In the genomic region with DNA sequence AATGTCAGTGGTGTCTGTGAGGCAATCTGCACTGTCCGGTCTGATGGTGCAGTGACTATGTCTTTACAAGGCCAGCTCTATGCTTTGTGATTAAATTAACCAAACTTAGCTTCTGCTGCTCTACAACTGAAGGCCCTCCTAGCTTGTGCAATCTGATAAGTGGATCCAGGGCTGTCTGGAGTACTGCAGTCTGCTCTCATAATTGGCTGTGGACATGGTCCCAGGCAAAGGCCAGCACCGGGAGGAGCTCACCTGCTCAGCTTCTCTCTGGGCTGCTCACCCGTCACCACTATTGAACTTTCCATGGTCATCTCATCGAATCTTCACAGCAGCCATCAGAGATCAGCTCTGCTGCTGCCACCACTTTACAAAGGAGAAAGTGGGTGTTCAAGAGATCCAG, we compare ENCODE assay signal across 17 cellular contexts. TPM values are rescaled to one million over a fixed set of nuclear protein-coding genes. Genes with fewer than 3 reads are reported as not detected.
DNase-seq lines count a peak whose midpoint lies in the region; ATAC-seq and TF ChIP-seq lines count a peak whose summit lies in the region.
"Had no signal": no experiment of that assay in that cellular context is flagged by ENCODE, and none has a peak within 500 bp of the region (broad histone marks: within the 10 kb centered on the region; RNA-seq: fewer than 3 reads in every experiment).

No MANE protein-coding gene starts in this region.

- BruUV-seq in A673 (replicated peaks; lab: Mats Ljungman, UMichigan) = no TSS peak

- H3K36me3 ChIP-seq in A673 (ENCODE audit: insufficient read depth, low read length, poor library complexity, severe bottlenecking) (no peaks in the 10 kb centered on the region), left lung (no peaks in the 10 kb centered on the region), MG63 (no peaks in the 10 kb centered on the region)
- H3K36me3 ChIP-seq: BE2C had no signal

- H3K27ac ChIP-seq in A673 (ENCODE audit: low read depth, low read length, poor library complexity, severe bottlenecking) (no peak overlapping the region), left lung (no peak overlapping the region)
- H3K27ac ChIP-seq: HL-60 had no signal

- ATAC-seq in left lung (peak; percentile 93), sciatic nerve (peak; percentile 6), GM21367 (IDR thresholded peaks at IDR 0.05; ENCODE audit: unreplicated experiment) (no peak)

- H3K9me3 ChIP-seq in A673 (ENCODE audit: low read depth, low read length, poor library complexity, severe bottlenecking) (no peaks in the 10 kb centered on the region), left lung (no peaks in the 10 kb centered on the region), MG63 (no peaks in the 10 kb centered on the region)
- H3K9me3 ChIP-seq: BE2C, Caco-2 had no signal

- POLR2A ChIA-PET in A673 (lab: Charles Lee; ENCODE audit: low non-redundant PET) = no interaction called here

- H3K4me1 ChIP-seq in A673 (ENCODE audit: insufficient read depth, low read length, poor library complexity, severe bottlenecking) = peaks cover 35% of the 10 kb centered on the region
- H3K4me1 ChIP-seq in left lung = peaks cover 4% of the 10 kb centered on the region in 2 donors
- H3K4me1 ChIP-seq: BE2C, Caco-2 had no signal

- CTCF ChIA-PET in A673 (lab: Charles Lee) = no interaction called here

- DNase-seq in A673 (ENCODE audit: low spot score) = peak; percentile 49
- DNase-seq in SK-N-DZ (ENCODE audit: low spot score) = peak; percentile 84
- DNase-seq in left lung = no peak
- no peak for DNase-seq in sciatic nerve (ENCODE audit: low spot score)
- no peak for DNase-seq in MG63
- DNase-seq in stimulated activated CD4-positive, alpha-beta T cell treated with anti-CD3 and anti-CD28 coated beads, Interleukin-2, amount 100 ng/mL, for 48 hours = no peak
- DNase-seq: 8988T; ACHN; BE2C; Caco-2; CD8-positive, alpha-beta memory T cell; DND-41; GDM1; HCEC 1CT; HFFc6 had no signal

- TF ChIP-seq CTCF in A673 (conservative IDR thresholded peaks at IDR 0.05; ENCODE audit: low read depth, low read length) (no peak), left lung (IDR thresholded peaks at IDR 0.05) (no peak)

- H3K27me3 ChIP-seq in A673 (replicated peaks; ENCODE audit: insufficient read depth, low read depth, low read length, poor library complexity) (peaks cover 28% of the 10 kb centered on the region), left lung (no peaks in the 10 kb centered on the region), MG63 (no peaks in the 10 kb centered on the region)
- H3K27me3 ChIP-seq: BE2C had no signal

- H3K4me3 ChIP-seq in A673 (ENCODE audit: low read depth, low read length, poor library complexity, severe bottlenecking) (no peak overlapping the region), left lung (no peak overlapping the region), MG63 (no peak overlapping the region)

- intact Hi-C loops in A673 (cut with micrococcal nuclease; ENCODE audit: unreplicated experiment) = loop anchor here (2.0 to 5.0 kb wide), 2 partner anchors 37 to 469 kb away; no protein-coding TSS in a partner anchor
- intact Hi-C loops in left lung (cut with DNase I) = no loop called here
- intact Hi-C loops in sciatic nerve (cut with DNase I) = no loop called here

RNA-seq across cellular contexts. Expression of a gene that starts 13.0 kb away (rescaled TPM):
- 333 and 355 TPM in 2 replicates for total RNA-seq in A673 (2021)
- polyA plus RNA-seq in SK-N-DZ (2014; cell fraction: cytosol; rRNA removed) = 1.7 and 3.3 TPM in 2 replicates
- 2.4 and 3.6 TPM in 2 replicates for polyA plus RNA-seq in SK-N-DZ (2014; cell fraction: nucleus; rRNA removed)
- total RNA-seq in left lung = 10 to 100 TPM; 27.6 to 49.0 TPM
- total RNA-seq in sciatic nerve = 43.1 TPM
- total RNA-seq in MG63 (2014; rRNA removed; shearing (Covaris generic); ENCODE audit: low replicate concordance) = 2.4 and 11.8 TPM in 2 replicates
- total RNA-seq: CD8-positive, alpha-beta memory T cell had no signal
- polyA plus RNA-seq: CD8-positive, alpha-beta memory T cell had no signal

Comparison
In these comparisons a context has a peak if more than half of its experiments do, and no peak if none do; other contexts are left out.
1. DNase-seq: peak in A673 (single experiment) and SK-N-DZ (single experiment); none in left lung (0 of 2), sciatic nerve (single experiment), MG63 (single experiment) and stimulated activated CD4-positive, alpha-beta T cell treated with anti-CD3 and anti-CD28 coated beads, Interleukin-2, amount 100 ng/mL, for 48 hours (0 of 2).